Comparison of ENCODE assay signal across 15 cellular contexts in the genomic region with DNA sequence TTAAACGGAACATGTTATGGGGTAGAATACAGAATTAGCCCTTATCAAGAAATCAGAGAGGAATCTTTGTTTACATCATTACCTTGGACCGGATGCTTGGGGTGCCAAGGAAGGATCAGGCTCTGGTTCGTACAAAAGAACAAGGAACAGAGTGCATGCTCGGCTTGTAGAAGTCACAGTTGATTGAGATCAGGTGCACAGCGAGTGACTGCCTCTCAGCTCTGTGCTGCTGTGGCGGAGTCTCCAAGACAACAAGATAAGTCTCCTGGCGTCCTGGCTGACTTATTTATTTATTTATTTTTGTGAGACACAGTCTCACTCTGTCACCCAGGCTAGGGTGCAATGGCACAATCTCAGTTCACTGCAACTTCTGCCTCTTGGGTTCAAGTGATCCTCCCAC. TPM values are rescaled to one million over a fixed set of nuclear protein-coding genes. Genes with fewer than 3 reads are reported as not detected.
"Had no signal": no experiment of that assay in that cellular context is flagged by ENCODE, and none has a peak within 500 bp of the region (broad histone marks: within the 10 kb centered on the region; RNA-seq: fewer than 3 reads in every experiment).

No MANE protein-coding gene starts in this region.

- H3K4me3 ChIP-seq: cardiac muscle cell, gastroesophageal sphincter, mucosa of descending colon had no signal

- H3K9me3 Mint-ChIP-seq: activated CD4-positive, alpha-beta memory T cell treated with anti-CD3 and anti-CD28 coated beads, Interleukin-2, amount 10 ng/mL, durations not matched to agents 7 days and 5 days; activated T-cell treated with anti-CD3 and anti-CD28 coated beads, Interleukin-2, amount 50 U/mL, for 24 hours; naive thymus-derived CD4-positive, alpha-beta T cell; type B pancreatic cell had no signal

- DNase-seq: activated CD4-positive, alpha-beta memory T cell treated with anti-CD3 and anti-CD28 coated beads, Interleukin-2, amount 10 ng/mL, durations not matched to agents 7 days and 5 days; activated CD4-positive, alpha-beta T cell treated with anti-CD3 and anti-CD28 coated beads for 4 hours; activated naive CD4-positive, alpha-beta T cell treated with anti-CD3 and anti-CD28 coated beads, Interleukin-2, amount 50 U/mL, for 16 hours; activated T-cell treated with anti-CD3 and anti-CD28 coated beads, Interleukin-2, amount 50 U/mL, for 24 hours; naive thymus-derived CD4-positive, alpha-beta T cell; stimulated activated CD4-positive, alpha-beta T cell treated with anti-CD3 and anti-CD28 coated beads, Interleukin-4, amount 100 ng/mL, for 4 hours; stimulated activated naive CD8-positive, alpha-beta T cell treated with anti-CD3 and anti-CD28 coated beads, Interleukin-15, Interleukin-2, amounts not matched to agents 100 U/mL and 50 U/mL, for 24 hours; WERI-Rb-1 had no signal

- H3K4me3 Mint-ChIP-seq: activated CD4-positive, alpha-beta memory T cell treated with anti-CD3 and anti-CD28 coated beads, Interleukin-2, amount 10 ng/mL, durations not matched to agents 7 days and 5 days; activated T-cell treated with anti-CD3 and anti-CD28 coated beads, Interleukin-2, amount 50 U/mL, for 24 hours; naive thymus-derived CD4-positive, alpha-beta T cell; type B pancreatic cell had no signal

- H3K27ac ChIP-seq: cardiac muscle cell, gastroesophageal sphincter, WERI-Rb-1 had no signal

- H3K27me3 Mint-ChIP-seq: activated CD4-positive, alpha-beta memory T cell treated with anti-CD3 and anti-CD28 coated beads, Interleukin-2, amount 10 ng/mL, durations not matched to agents 7 days and 5 days had no signal

- H3K36me3 ChIP-seq: cardiac muscle cell, gastroesophageal sphincter had no signal

- H3K9me3 ChIP-seq: gastroesophageal sphincter, mucosa of descending colon had no signal

- ATAC-seq: gastroesophageal sphincter; left lobe of liver; mucosa of descending colon; naive thymus-derived CD4-positive, alpha-beta T cell; stimulated activated naive CD8-positive, alpha-beta T cell treated with anti-CD3 and anti-CD28 coated beads, Interleukin-15, Interleukin-2, amounts not matched to agents 100 U/mL and 50 U/mL, for 24 hours had no signal

- H3K27me3 ChIP-seq: cardiac muscle cell had no signal

- H3K36me3 Mint-ChIP-seq: type B pancreatic cell had no signal

- FAIRE-seq: endometrium, islet of Langerhans had no signal

- H3K27ac Mint-ChIP-seq: activated CD4-positive, alpha-beta memory T cell treated with anti-CD3 and anti-CD28 coated beads, Interleukin-2, amount 10 ng/mL, durations not matched to agents 7 days and 5 days; activated T-cell treated with anti-CD3 and anti-CD28 coated beads, Interleukin-2, amount 50 U/mL, for 24 hours; naive thymus-derived CD4-positive, alpha-beta T cell; type B pancreatic cell had no signal

RNA-seq across cellular contexts. Expression of gene B3GAT1, which starts 48.5 kb away (rescaled TPM):
- polyA plus RNA-seq: cardiac muscle cell; naive thymus-derived CD4-positive, alpha-beta T cell had no signal
